8 cellular contexts compared by ENCODE assay signal in the genomic region with DNA sequence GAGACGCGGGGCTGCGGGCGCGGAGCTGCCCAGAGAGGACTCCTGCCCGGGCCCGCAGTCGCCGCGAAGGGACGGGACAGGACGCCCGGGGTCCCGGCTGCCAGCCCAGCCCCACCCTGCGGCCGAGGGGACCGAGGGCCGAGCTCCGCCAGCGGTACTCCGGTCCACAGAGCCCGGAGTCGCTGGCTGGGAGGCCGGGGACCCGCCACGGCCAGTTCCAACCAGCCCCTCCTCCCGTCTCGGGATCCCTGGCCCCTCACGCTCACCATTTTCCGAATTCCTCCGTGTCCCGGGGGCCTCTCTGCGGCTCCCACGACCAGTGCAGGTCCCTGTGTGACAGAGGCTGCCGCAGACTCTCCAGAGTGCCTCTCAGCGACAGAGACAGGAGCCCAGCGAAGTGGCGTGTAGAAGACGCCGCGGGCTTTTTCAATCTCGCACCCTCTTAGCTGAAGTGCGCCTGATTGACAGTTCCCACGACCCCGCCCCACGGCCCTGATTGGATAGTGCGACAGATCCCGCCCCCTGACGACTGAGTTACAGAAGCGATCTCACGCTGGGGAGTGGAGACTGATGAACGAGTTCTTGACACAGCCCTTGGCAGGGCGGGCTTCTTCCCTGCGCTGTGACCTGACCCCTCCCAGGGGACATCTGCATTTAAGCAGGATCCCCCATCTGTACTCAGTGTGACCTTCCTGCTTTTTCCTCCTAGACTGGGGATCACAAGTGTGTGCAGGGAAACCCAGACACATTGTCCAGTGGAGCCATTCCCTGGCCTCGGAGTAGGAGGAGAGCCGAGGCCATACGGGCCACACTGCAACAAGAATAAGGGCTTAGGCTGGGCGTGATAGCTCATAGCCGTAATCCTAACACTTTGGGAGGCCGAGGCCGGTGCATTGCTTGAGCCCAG. TPM values are rescaled to one million over a fixed set of nuclear protein-coding genes. Genes with fewer than 3 reads are reported as not detected.
DNase-seq lines count a peak whose midpoint lies in the region; ATAC-seq and TF ChIP-seq lines count a peak whose summit lies in the region.

No MANE protein-coding gene starts in this region.

- peak; percentile 59 to 84 (median 74) for DNase-seq in CD8-positive, alpha-beta T cell
- DNase-seq in LNCaP clone FGC (ENCODE audit: low read depth) (peak; percentile 86), SK-N-DZ (ENCODE audit: low spot score) (peak; percentile 96), globus pallidus (ENCODE audit: low spot score) (peak; percentile 93), nucleus accumbens (lab: John Stamatoyannopoulos, UW) (peak in 55 of 56 donors; percentile 42 to 98 (median 87)), substantia nigra (lab: John Stamatoyannopoulos, UW) (peak; percentile 16 to 98 (median 88))
- peak; percentile 82 for DNase-seq in activated naive CD4-positive, alpha-beta T cell treated with anti-CD3 and anti-CD28 coated beads, Interleukin-2, amount 10 ng/mL, durations not matched to agents 7 days and 5 days

- peak overlapping the region; percentile 94 for H3K4me3 Mint-ChIP-seq in CD8-positive, alpha-beta T cell
- H3K4me3 Mint-ChIP-seq in activated naive CD4-positive, alpha-beta T cell treated with anti-CD3 and anti-CD28 coated beads, Interleukin-2, amount 10 ng/mL, durations not matched to agents 7 days and 5 days: peak overlapping the region; percentile 82

- H3K4me1 ChIP-seq in CD8-positive, alpha-beta T cell (ENCODE audit: insufficient read depth, low read length): peaks cover 17% of the 10 kb centered on the region

- POLR2A ChIA-PET in CD8-positive, alpha-beta T cell (lab: Charles Lee): interaction anchor here (0.7 kb wide), 1 partner anchor 18 kb away, joined by 3 read pairs; no protein-coding TSS in a partner anchor

- no peak overlapping the region for H3K27ac ChIP-seq in CD8-positive, alpha-beta T cell (ENCODE audit: low read depth, low read length)
- H3K27ac ChIP-seq in substantia nigra (ENCODE audit: low read depth, low read length, poor library complexity, severe bottlenecking): no peak overlapping the region

- H3K4me1 Mint-ChIP-seq in CD8-positive, alpha-beta T cell (ENCODE audit: low read depth): peaks cover 13% of the 10 kb centered on the region
- H3K4me1 Mint-ChIP-seq in activated naive CD4-positive, alpha-beta T cell treated with anti-CD3 and anti-CD28 coated beads, Interleukin-2, amount 10 ng/mL, durations not matched to agents 7 days and 5 days: peaks cover 8% of the 10 kb centered on the region

- peaks cover 2% of the 10 kb centered on the region for H3K36me3 Mint-ChIP-seq in CD8-positive, alpha-beta T cell
- H3K36me3 Mint-ChIP-seq in activated naive CD4-positive, alpha-beta T cell treated with anti-CD3 and anti-CD28 coated beads, Interleukin-2, amount 10 ng/mL, durations not matched to agents 7 days and 5 days: peaks cover 2% of the 10 kb centered on the region

- H3K27me3 ChIP-seq in CD8-positive, alpha-beta T cell (ENCODE audit: insufficient read depth, low read length): peaks cover 9% of the 10 kb centered on the region

- H3K27me3 Mint-ChIP-seq in CD8-positive, alpha-beta T cell (ENCODE audit: low read depth): peaks cover 37% of the 10 kb centered on the region
- H3K27me3 Mint-ChIP-seq in activated naive CD4-positive, alpha-beta T cell treated with anti-CD3 and anti-CD28 coated beads, Interleukin-2, amount 10 ng/mL, durations not matched to agents 7 days and 5 days: peaks cover 44% of the 10 kb centered on the region

- no peaks in the 10 kb centered on the region for H3K36me3 ChIP-seq in CD8-positive, alpha-beta T cell (ENCODE audit: insufficient read depth, low read length)

- no peaks in the 10 kb centered on the region for H3K9me3 ChIP-seq in CD8-positive, alpha-beta T cell (ENCODE audit: low read length)

- intact Hi-C loops in CD8-positive, alpha-beta T cell (cut with DNase I, micrococcal nuclease): loop anchor here in 1 of 2 experiments (2.0 kb wide), 1 partner anchor 44 kb away; a partner anchor contains a TSS

- peak overlapping the region; percentile 71 for H3K4me3 ChIP-seq in CD8-positive, alpha-beta T cell (ENCODE audit: low read depth, low read length)
- peak overlapping the region; percentile 74 for H3K4me3 ChIP-seq in LNCaP clone FGC (ENCODE audit: low read depth, low read length)

- H3K9me3 Mint-ChIP-seq in CD8-positive, alpha-beta T cell: no peaks in the 10 kb centered on the region
- H3K9me3 Mint-ChIP-seq in activated naive CD4-positive, alpha-beta T cell treated with anti-CD3 and anti-CD28 coated beads, Interleukin-2, amount 10 ng/mL, durations not matched to agents 7 days and 5 days: peaks cover 7% of the 10 kb centered on the region

- CTCF ChIA-PET in CD8-positive, alpha-beta T cell (lab: Charles Lee): no interaction called here
- CTCF ChIA-PET in activated naive CD4-positive, alpha-beta T cell treated with anti-CD3 and anti-CD28 coated beads, Interleukin-2, amount 10 ng/mL, durations not matched to agents 7 days and 5 days (lab: Charles Lee): interaction anchor here (0.8 kb wide), 1 partner anchor 103 kb away, joined by 3 read pairs; a partner anchor contains a TSS

- no peak overlapping the region for H3K27ac Mint-ChIP-seq in CD8-positive, alpha-beta T cell
- no peak overlapping the region for H3K27ac Mint-ChIP-seq in activated naive CD4-positive, alpha-beta T cell treated with anti-CD3 and anti-CD28 coated beads, Interleukin-2, amount 10 ng/mL, durations not matched to agents 7 days and 5 days

- TF ChIP-seq CTCF in CD8-positive, alpha-beta T cell (IDR thresholded peaks at IDR 0.05): no peak
- no peak for TF ChIP-seq CTCF in LNCaP clone FGC (IDR thresholded peaks at IDR 0.05; ENCODE audit: control insufficient read depth, extremely low read depth, insufficient read depth)

- peak; percentile 99 for ATAC-seq in CD8-positive, alpha-beta T cell
- ATAC-seq in GM21528 (IDR thresholded peaks at IDR 0.05; ENCODE audit: low FRiP score, unreplicated experiment): peak; percentile 95

RNA-seq across cellular contexts. Expression of a gene that starts 44.0 kb away (rescaled TPM):
- total RNA-seq in CD8-positive, alpha-beta T cell: 1 to 10 TPM; 2.8 to 4.3 TPM
- polyA plus RNA-seq in SK-N-DZ (2014; cell fraction: cytosol; rRNA removed): 6.4 and 7.8 TPM in 2 replicates
- polyA plus RNA-seq in SK-N-DZ (2014; cell fraction: nucleus; rRNA removed): 6.5 and 11.8 TPM in 2 replicates
